Comparison of ENCODE assay signal across 17 cellular contexts in genomic region chr2:118993392-118993752, GRCh38. TPM values are rescaled to one million over a fixed set of nuclear protein-coding genes. Genes with fewer than 3 reads are reported as not detected.
"Had no signal": no experiment of that assay in that cellular context is flagged by ENCODE, and none has a peak within 500 bp of the region (broad histone marks: within the 10 kb centered on the region; RNA-seq: fewer than 3 reads in every experiment).

No MANE protein-coding gene starts in this region.

- H3K27me3 ChIP-seq: body of pancreas, gastrocnemius medialis, ovary, right lobe of liver, tibial artery had no signal

- DNase-seq: activated CD4-positive, alpha-beta T cell treated with anti-CD3 and anti-CD28 coated beads for 1 hour; activated gamma-delta T cell treated with Interleukin-2 at 50 U/mL for 16 hours; body of pancreas; caudate nucleus; gastrocnemius medialis; mesendoderm; natural killer cell; ovary; substantia nigra; T-helper 2 cell had no signal

- H3K27ac ChIP-seq: body of pancreas, coronary artery, gastrocnemius medialis, ovary, right lobe of liver, tibial artery, VCaP had no signal

- H3K36me3 ChIP-seq: gastrocnemius medialis, ovary, right lobe of liver, tibial artery had no signal

- H3K4me3 ChIP-seq: body of pancreas, coronary artery, gastrocnemius medialis, ovary, right lobe of liver, tibial artery had no signal

- ATAC-seq: body of pancreas; gastrocnemius medialis; natural killer cell; right lobe of liver; stimulated activated effector memory CD8-positive, alpha-beta T cell treated with anti-CD3 and anti-CD28 coated beads, Interleukin-12 subunit alpha, Interleukin-12 subunit beta, amount 100 ng/mL, for 72 hours had no signal

- H3K9me3 ChIP-seq: body of pancreas, gastrocnemius medialis, ovary, right lobe of liver, tibial artery had no signal

- H3K4me1 ChIP-seq: body of pancreas, gastrocnemius medialis, right lobe of liver, tibial artery had no signal

RNA-seq across cellular contexts. Expression of gene MARCO, which starts 51.4 kb away (rescaled TPM):
- total RNA-seq: activated naive CD4-positive, alpha-beta T cell treated with anti-CD3 and anti-CD28 coated beads, Interleukin-2, amount 50 U/mL, for 72 hours; pulmonary artery endothelial cell had no signal
